Comparison of ENCODE assay signal across 8 cellular contexts in genomic region chr19:50315773-50316448, GRCh38. TPM values are rescaled to one million over a fixed set of nuclear protein-coding genes. Genes with fewer than 3 reads are reported as not detected.
A peak's percentile ranks its signal among the peaks of the same experiment; 100 is the strongest.
DNase-seq lines count a peak whose midpoint lies in the region; ATAC-seq and TF ChIP-seq lines count a peak whose summit lies in the region.

No MANE protein-coding gene starts in this region.

- peaks cover 44% of the 10 kb centered on the region for H3K27me3 Mint-ChIP-seq in T-helper 17 cell

- H3K9me3 ChIP-seq in T-helper 17 cell (ENCODE audit: control insufficient read depth, low read length, poor library complexity, severe bottlenecking) (no peaks in the 10 kb centered on the region), iPS-20b (ENCODE audit: insufficient read depth, low read depth, low read length) (peaks cover 19% of the 10 kb centered on the region)

- H3K27ac Mint-ChIP-seq in T-helper 17 cell: no peak overlapping the region

- H3K27ac ChIP-seq in iPS-20b (ENCODE audit: low read length): peak overlapping the region; percentile 56

- H3K36me3 Mint-ChIP-seq in T-helper 17 cell (ENCODE audit: low read depth): peaks cover 5% of the 10 kb centered on the region

- H3K9ac ChIP-seq in iPS-20b (ENCODE audit: low read depth, low read length): peak overlapping the region; percentile 37; the same call in 1 of the 2 replicates

- peak overlapping the region; percentile 41 for H3K4me3 Mint-ChIP-seq in T-helper 17 cell

- peak; percentile 42 for ATAC-seq in T-helper 17 cell
- no peak for ATAC-seq in GM21786 (IDR thresholded peaks at IDR 0.05; ENCODE audit: unreplicated experiment)
- no peak for ATAC-seq in HG02571 (IDR thresholded peaks at IDR 0.05; ENCODE audit: unreplicated experiment)

- no peaks in the 10 kb centered on the region for H3K36me3 ChIP-seq in iPS-20b (ENCODE audit: insufficient read depth, low read depth, low read length)

- POLR2A ChIA-PET in HEK293T (lab: Yijun Ruan, JAX): interaction anchor here (0.5 to 1.6 kb wide), 7 partner anchors 8 to 28 kb away, joined by 3 to 12 read pairs (median 4); partner anchors contain the start of gene KCNC3

- peak overlapping the region; percentile 58; the same call in 1 of the 2 replicates for H3K4me3 ChIP-seq in iPS-20b (ENCODE audit: low read length)

- peak; percentile 58 for DNase-seq in DMS79 (lab: John Stamatoyannopoulos, UW)
- DNase-seq in HEK293T (ENCODE audit: extremely low spot score): peak; percentile 56
- DNase-seq in T-helper 17 cell: no peak
- no peak for DNase-seq in SKM-1 (lab: John Stamatoyannopoulos, UW; ENCODE audit: unreplicated experiment)
- no peak for DNase-seq in RPMI8226

- peaks cover 9% of the 10 kb centered on the region for H3K4me1 Mint-ChIP-seq in T-helper 17 cell

- H3K4me1 ChIP-seq in iPS-20b (ENCODE audit: insufficient read depth, low read length): no peaks in the 10 kb centered on the region

- CTCF ChIA-PET in HEK293T (lab: Yijun Ruan, JAX): interaction anchor here (0.9 to 1.8 kb wide), 3 partner anchors 9 to 13 kb away, joined by 4 to 5 read pairs (median 4); partner anchors contain the start of gene KCNC3

- peaks cover 14% of the 10 kb centered on the region; the same call in 1 of the 2 replicates for H3K27me3 ChIP-seq in iPS-20b (ENCODE audit: insufficient read depth, low read length)

TF ChIP-seq in HEK293T, 16 proteins besides CTCF, POLR2A, EP300 and RAD21:
- TF ChIP-seq SUZ12 (IDR thresholded peaks at IDR 0.05) (no peak), PKNOX1 (IDR thresholded peaks at IDR 0.05) (peak; percentile 81), L3MBTL2 (conservative IDR thresholded peaks at IDR 0.05) (no peak), BHLHE40 (IDR thresholded peaks at IDR 0.05; ENCODE audit: borderline replicate concordance) (no peak), HDGF (IDR thresholded peaks at IDR 0.05; ENCODE audit: borderline replicate concordance) (no peak), CTBP1 (IDR thresholded peaks at IDR 0.05; ENCODE audit: borderline replicate concordance) (no peak), ARNT (IDR thresholded peaks at IDR 0.05) (no peak), FOXM1 (IDR thresholded peaks at IDR 0.05; ENCODE audit: borderline replicate concordance) (no peak)

RNA-seq across cellular contexts. Expression of gene KCNC3, which starts 13.3 kb away (rescaled TPM):
- 1 to 10 TPM; 1.4 to 2.0 TPM for total RNA-seq in T-helper 17 cell

RNA-seq across cellular contexts. Expression of gene NAPSA, which starts 49.5 kb away (rescaled TPM):
- under 1 TPM; 0.73 to 0.99 TPM for total RNA-seq in T-helper 17 cell

Comparison
In these comparisons a context has a peak if more than half of its experiments do, and no peak if none do; other contexts are left out.
1. DNase-seq: peak in DMS79 (single experiment) and HEK293T (single experiment); none in T-helper 17 cell (0 of 3), SKM-1 (single experiment) and RPMI8226 (single experiment).